8 cellular contexts compared by ENCODE assay signal in the genomic region with DNA sequence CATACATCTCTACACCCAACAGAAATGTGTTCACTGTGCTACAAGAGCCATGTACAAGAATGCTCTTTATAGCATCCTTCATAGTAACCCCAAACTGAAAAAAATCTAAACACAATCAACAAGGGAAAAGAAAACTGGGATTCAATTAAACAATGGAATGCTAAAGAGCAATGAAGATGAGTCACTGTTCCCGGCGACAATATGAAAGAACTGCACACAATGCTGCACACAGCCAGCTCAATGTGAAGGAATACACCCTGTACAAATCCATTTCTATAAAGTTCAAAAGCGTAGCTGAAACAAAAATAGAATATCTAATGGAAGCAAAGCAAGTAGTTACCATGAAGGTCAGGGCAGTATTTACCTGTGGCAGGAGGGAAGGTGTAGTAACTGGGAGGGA. TPM values are rescaled to one million over a fixed set of nuclear protein-coding genes. Genes with fewer than 3 reads are reported as not detected.
"Had no signal": no experiment of that assay in that cellular context is flagged by ENCODE, and none has a peak within 500 bp of the region (broad histone marks: within the 10 kb centered on the region; RNA-seq: fewer than 3 reads in every experiment).

No MANE protein-coding gene starts in this region.

RNA-seq across cellular contexts. Expression of a gene that starts 12.8 kb away (rescaled TPM):
- total RNA-seq: HT1080, LHCN-M2, MCF 10A, OCI-LY7, PC-3, SK-MEL-5 had no signal
- polyA plus RNA-seq: IgD-negative memory B cell, SK-N-SH had no signal
